In the genomic region with DNA sequence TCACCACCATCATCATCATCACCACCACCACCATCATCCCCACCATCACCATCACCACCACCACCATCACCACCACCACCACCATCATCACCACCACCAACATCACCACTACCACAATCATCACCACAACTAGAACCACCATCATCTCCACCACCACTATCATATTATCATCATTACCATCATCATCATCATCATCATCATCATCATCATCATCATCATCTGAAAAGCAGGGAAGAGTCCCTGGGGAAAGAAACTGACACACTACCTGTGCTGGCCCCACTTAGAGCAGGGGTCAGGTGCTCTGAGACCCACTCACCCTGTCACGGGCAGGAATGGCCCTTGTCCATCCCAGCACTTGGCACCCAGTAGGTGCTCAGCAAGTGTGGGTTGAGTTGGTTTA, we compare ENCODE assay signal across 19 cellular contexts.
DNase-seq lines count a peak whose midpoint lies in the region; ATAC-seq lines count a peak whose summit lies in the region.
"Had no signal": no experiment of that assay in that cellular context is flagged by ENCODE, and none has a peak within 500 bp of the region (broad histone marks: within the 10 kb centered on the region; RNA-seq: fewer than 3 reads in every experiment).

No MANE protein-coding gene starts in this region.

- H3K27me3 Mint-ChIP-seq in stimulated activated naive CD8-positive, alpha-beta T cell treated with anti-CD3 and anti-CD28 coated beads, Interleukin-15, Interleukin-2, amounts not matched to agents 100 ng/mL and 50 ng/mL, for 24 hours: peaks cover 16% of the 10 kb centered on the region
- peaks cover 2% of the 10 kb centered on the region for H3K27me3 Mint-ChIP-seq in activated naive CD8-positive, alpha-beta T cell
- peaks cover 6 to 21% (median 8%) of the 10 kb centered on the region in 5 donors for H3K27me3 Mint-ChIP-seq in naive thymus-derived CD8-positive, alpha-beta T cell

- peak overlapping the region; percentile 42 for H3K4me3 Mint-ChIP-seq in stimulated activated naive CD8-positive, alpha-beta T cell treated with anti-CD3 and anti-CD28 coated beads, Interleukin-15, Interleukin-2, amounts not matched to agents 100 ng/mL and 50 ng/mL, for 24 hours
- H3K4me3 Mint-ChIP-seq in activated naive CD8-positive, alpha-beta T cell: no peak overlapping the region
- H3K4me3 Mint-ChIP-seq in naive thymus-derived CD8-positive, alpha-beta T cell: peak overlapping the region in 3 of 10 donors; percentile 16 to 80 (median 37)
- H3K4me3 Mint-ChIP-seq: IgD-negative memory B cell had no signal

- peaks cover 4% of the 10 kb centered on the region for H3K4me1 Mint-ChIP-seq in stimulated activated naive CD8-positive, alpha-beta T cell treated with anti-CD3 and anti-CD28 coated beads, Interleukin-15, Interleukin-2, amounts not matched to agents 100 ng/mL and 50 ng/mL, for 24 hours (ENCODE audit: low read depth)
- peaks cover 2% of the 10 kb centered on the region for H3K4me1 Mint-ChIP-seq in activated naive CD8-positive, alpha-beta T cell (ENCODE audit: low read depth)
- H3K4me1 Mint-ChIP-seq in naive thymus-derived CD8-positive, alpha-beta T cell: peaks cover 2 to 18% (median 5%) of the 10 kb centered on the region in 4 donors
- H3K4me1 Mint-ChIP-seq: IgD-negative memory B cell had no signal

- POLR2A ChIA-PET in naive thymus-derived CD8-positive, alpha-beta T cell (lab: Charles Lee): interaction anchor here (2.7 kb wide), 1 partner anchor 11 kb away, joined by 8 read pairs; no protein-coding TSS in a partner anchor

- peak overlapping the region; percentile 90 for H3K27ac Mint-ChIP-seq in stimulated activated naive CD8-positive, alpha-beta T cell treated with anti-CD3 and anti-CD28 coated beads, Interleukin-15, Interleukin-2, amounts not matched to agents 100 ng/mL and 50 ng/mL, for 24 hours
- H3K27ac Mint-ChIP-seq in activated naive CD8-positive, alpha-beta T cell: peak overlapping the region; percentile 16
- peak overlapping the region in 6 of 10 donors; percentile 26 to 96 (median 46) for H3K27ac Mint-ChIP-seq in naive thymus-derived CD8-positive, alpha-beta T cell
- H3K27ac Mint-ChIP-seq: H9, IgD-negative memory B cell had no signal

- DNase-seq in stimulated activated naive CD8-positive, alpha-beta T cell treated with anti-CD3 and anti-CD28 coated beads, Interleukin-15, Interleukin-2, amounts not matched to agents 100 U/mL and 50 U/mL, for 24 hours: no peak
- no peak for DNase-seq in naive thymus-derived CD8-positive, alpha-beta T cell
- DNase-seq in NCI-H510A treated with DMSO at 0.1 percent for 48 hours (lab: John Stamatoyannopoulos, UW) (no peak), NCI-H1417 treated with DMSO at 0.1 percent for 48 hours (lab: John Stamatoyannopoulos, UW) (no peak), NCI-H2107 (lab: John Stamatoyannopoulos, UW) (no peak)
- DNase-seq: activated CD4-positive, alpha-beta T cell treated with anti-CD3 and anti-CD28 coated beads, Interleukin-2, amount 50 U/mL, for 4 hours; amniotic stem cell; CD4-positive, CD25-positive, alpha-beta regulatory T cell; dermis blood vessel endothelial cell; H9; mesenchymal stem cell; NCI-H1105; NCI-H524 treated with DMSO at 0.1 percent for 48 hours; stimulated activated CD8-positive, alpha-beta memory T cell treated with anti-CD3 and anti-CD28 coated beads, Interleukin-4, amount 100 ng/mL, for 48 hours; substantia nigra; WERI-Rb-1 had no signal

- no peak for ATAC-seq in stimulated activated naive CD8-positive, alpha-beta T cell treated with anti-CD3 and anti-CD28 coated beads, Interleukin-15, Interleukin-2, amounts not matched to agents 100 U/mL and 50 U/mL, for 24 hours
- ATAC-seq in naive thymus-derived CD8-positive, alpha-beta T cell: no peak

- H3K36me3 Mint-ChIP-seq in stimulated activated naive CD8-positive, alpha-beta T cell treated with anti-CD3 and anti-CD28 coated beads, Interleukin-15, Interleukin-2, amounts not matched to agents 100 ng/mL and 50 ng/mL, for 24 hours (ENCODE audit: low read depth): peaks cover 4% of the 10 kb centered on the region
- no peaks in the 10 kb centered on the region for H3K36me3 Mint-ChIP-seq in activated naive CD8-positive, alpha-beta T cell
- H3K36me3 Mint-ChIP-seq in naive thymus-derived CD8-positive, alpha-beta T cell: peaks cover 0 to 5% (median 0%) of the 10 kb centered on the region in 3 donors
- H3K36me3 Mint-ChIP-seq: CD4-positive, CD25-positive, alpha-beta regulatory T cell; IgD-negative memory B cell had no signal

- H3K9me3 Mint-ChIP-seq in stimulated activated naive CD8-positive, alpha-beta T cell treated with anti-CD3 and anti-CD28 coated beads, Interleukin-15, Interleukin-2, amounts not matched to agents 100 ng/mL and 50 ng/mL, for 24 hours: peaks cover 6% of the 10 kb centered on the region
- H3K9me3 Mint-ChIP-seq in activated naive CD8-positive, alpha-beta T cell (ENCODE audit: low read depth): no peaks in the 10 kb centered on the region
- H3K9me3 Mint-ChIP-seq in naive thymus-derived CD8-positive, alpha-beta T cell: peaks cover 0 to 10% (median 4%) of the 10 kb centered on the region in 9 donors

Comparison
In these comparisons a context has a peak if more than half of its experiments do, and no peak if none do; other contexts are left out.
1. H3K27ac Mint-ChIP-seq: peak in every context shown above with its lines; median percentile 90 in stimulated activated naive CD8-positive, alpha-beta T cell treated with anti-CD3 and anti-CD28 coated beads, Interleukin-15, Interleukin-2, amounts not matched to agents 100 ng/mL and 50 ng/mL, for 24 hours; 46 in naive thymus-derived CD8-positive, alpha-beta T cell; 16 in activated naive CD8-positive, alpha-beta T cell.